Comparison of ENCODE assay signal across 23 cellular contexts in the genomic region with DNA sequence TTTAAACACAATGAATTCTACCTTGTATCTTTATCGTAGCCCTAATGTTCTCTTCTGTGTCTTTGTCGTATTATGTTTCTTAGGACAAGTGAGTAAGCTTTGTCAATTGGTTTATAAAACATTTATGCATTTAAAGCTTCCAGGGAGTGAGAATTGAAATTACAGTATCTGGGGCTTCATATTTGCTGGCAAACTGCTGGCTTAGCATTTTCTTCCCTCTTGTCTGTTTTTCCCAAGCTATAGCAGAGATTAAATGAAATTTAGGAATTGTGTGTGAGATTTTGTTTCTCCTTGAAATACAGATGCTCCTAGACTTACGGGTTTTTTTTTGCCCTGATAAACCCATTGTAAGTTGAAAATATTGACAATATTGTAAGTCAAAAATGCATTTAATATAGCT.
"Had no signal": no experiment of that assay in that cellular context is flagged by ENCODE, and none has a peak within 500 bp of the region (broad histone marks: within the 10 kb centered on the region; RNA-seq: fewer than 3 reads in every experiment).

No MANE protein-coding gene starts in this region.

- H3K27me3 ChIP-seq: foreskin keratinocyte, sigmoid colon, upper lobe of right lung had no signal

- DNase-seq: activated CD4-positive, CD25-positive, alpha-beta regulatory T cell treated with anti-CD3 and anti-CD28 coated beads, Interleukin-2, amount 50 U/mL, for 72 hours; activated CD8-positive, alpha-beta memory T cell treated with anti-CD3 and anti-CD28 coated beads for 24 hours; activated CD8-positive, alpha-beta memory T cell treated with anti-CD3 and anti-CD28 coated beads, Interleukin-2, amount 50 U/mL, for 4 hours; activated naive CD4-positive, alpha-beta T cell treated with anti-CD3 and anti-CD28 coated beads, Interleukin-2, amount 50 U/mL, for 16 hours; activated naive CD8-positive, alpha-beta T cell treated with anti-CD3 and anti-CD28 coated beads, Interleukin-2, amount 50 U/mL, for 24 hours; activated T-cell treated with anti-CD3 and anti-CD28 coated beads, Interleukin-2, amount 50 U/mL, for 4 hours; dermis blood vessel endothelial cell; effector memory CD4-positive, alpha-beta T cell; foreskin keratinocyte; left ventricle myocardium superior; mammary epithelial cell; midbrain; natural killer cell; posterior cingulate gyrus; sigmoid colon; stimulated activated CD4-positive, alpha-beta T cell treated with anti-CD3 and anti-CD28 coated beads, Interleukin-15, amount 100 ng/mL, for 24 hours; stimulated activated naive B cell treated with anti-CD40 and anti-IgM and Interleukin-4, amounts not matched to agents 10 μg/mL and 1 μg/mL and 100 μg/mL, for 72 hours; T-helper 1 cell; upper lobe of right lung had no signal

- FAIRE-seq: islet of Langerhans, TTC549 had no signal

- H3K27ac Mint-ChIP-seq: natural killer cell; stimulated activated naive B cell treated with anti-CD40 and anti-IgM and Interleukin-4, amounts not matched to agents 10 μg/mL and 1 μg/mL and 100 μg/mL, for 72 hours had no signal

- H3K4me3 ChIP-seq: sigmoid colon, smooth muscle cell, upper lobe of right lung had no signal

- H3K27me3 Mint-ChIP-seq: stimulated activated naive B cell treated with anti-CD40 and anti-IgM and Interleukin-4, amounts not matched to agents 10 μg/mL and 1 μg/mL and 100 μg/mL, for 72 hours had no signal

- H3K9me3 ChIP-seq: sigmoid colon, upper lobe of right lung had no signal

- H3K9me3 Mint-ChIP-seq: activated naive CD8-positive, alpha-beta T cell treated with anti-CD3 and anti-CD28 coated beads, Interleukin-2, amount 50 U/mL, for 24 hours; activated T-cell treated with anti-CD3 and anti-CD28 coated beads, Interleukin-2, amount 50 U/mL, for 4 hours; natural killer cell; stimulated activated naive B cell treated with anti-CD40 and anti-IgM and Interleukin-4, amounts not matched to agents 10 μg/mL and 1 μg/mL and 100 μg/mL, for 72 hours had no signal

- ATAC-seq: activated naive CD8-positive, alpha-beta T cell treated with anti-CD3 and anti-CD28 coated beads, Interleukin-2, amount 50 U/mL, for 24 hours; activated T-cell treated with anti-CD3 and anti-CD28 coated beads, Interleukin-2, amount 50 U/mL, for 4 hours; left ventricle myocardium superior; natural killer cell; stimulated activated naive B cell treated with anti-CD40 and anti-IgM and Interleukin-4, amounts not matched to agents 10 μg/mL and 1 μg/mL and 100 μg/mL, for 72 hours; upper lobe of right lung had no signal

- H3K4me3 Mint-ChIP-seq: natural killer cell; stimulated activated naive B cell treated with anti-CD40 and anti-IgM and Interleukin-4, amounts not matched to agents 10 μg/mL and 1 μg/mL and 100 μg/mL, for 72 hours had no signal

- H3K36me3 Mint-ChIP-seq: natural killer cell; stimulated activated naive B cell treated with anti-CD40 and anti-IgM and Interleukin-4, amounts not matched to agents 10 μg/mL and 1 μg/mL and 100 μg/mL, for 72 hours had no signal

- H3K36me3 ChIP-seq: sigmoid colon, upper lobe of right lung, WERI-Rb-1 had no signal
